Comparison of ENCODE assay signal across 8 cellular contexts in genomic region chr11:8192016-8192895, GRCh38. TPM values are rescaled to one million over a fixed set of nuclear protein-coding genes. Genes with fewer than 3 reads are reported as not detected.
A peak's percentile ranks its signal among the peaks of the same experiment; 100 is the strongest.
DNase-seq lines count a peak whose midpoint lies in the region; ATAC-seq, FAIRE-seq and TF ChIP-seq lines count a peak whose summit lies in the region.

No MANE protein-coding gene starts in this region.

- no peak for ATAC-seq in HG02884 (IDR thresholded peaks at IDR 0.05; ENCODE audit: unreplicated experiment)

- TF ChIP-seq CTCF in GM20000 (IDR thresholded peaks at IDR 0.05; ENCODE audit: extremely low read depth, missing control alignments) (peak; percentile 93), bronchial epithelial cell (IDR thresholded peaks at IDR 0.05; ENCODE audit: insufficient read depth, low read length, severe bottlenecking) (peak; percentile 91), kidney epithelial cell (IDR thresholded peaks at IDR 0.05; ENCODE audit: insufficient read depth, low read length, poor library complexity, severe bottlenecking) (peak; percentile 93)

- H3K27me3 ChIP-seq in bronchial epithelial cell (ENCODE audit: control insufficient read depth, insufficient read depth, low read length) (no peaks in the 10 kb centered on the region), kidney epithelial cell (ENCODE audit: control insufficient read depth, insufficient read depth, low read length) (peaks cover 4% of the 10 kb centered on the region)

- H3K4me3 ChIP-seq in bronchial epithelial cell (ENCODE audit: low read depth, low read length) (no peak overlapping the region), kidney epithelial cell (ENCODE audit: low read depth, low read length) (no peak overlapping the region)

- peak; percentile 87 for DNase-seq in COLO829 (ENCODE audit: low spot score)
- peak; percentile 77 for DNase-seq in GM20000 (ENCODE audit: low spot score)
- DNase-seq in NCI-H1092 (lab: John Stamatoyannopoulos, UW): peak; percentile 82
- peak in 3 of 5 donors; percentile 10 to 21 (median 13) for DNase-seq in T-helper 1 cell
- DNase-seq in bronchial epithelial cell (ENCODE audit: low read depth): peak; percentile 59
- peak; percentile 14 for DNase-seq in kidney epithelial cell (ENCODE audit: low read depth)
- DNase-seq in stimulated activated CD4-positive, alpha-beta T cell treated with anti-CD3 and anti-CD28 coated beads, Interleukin-4, amount 100 ng/mL, for 1 hour: peak; percentile 39

- peak; percentile 99 for FAIRE-seq in bronchial epithelial cell (lab: Jason Lieb, UNC)

- H3K36me3 ChIP-seq in bronchial epithelial cell (ENCODE audit: control insufficient read depth, insufficient read depth, low read length): no peaks in the 10 kb centered on the region
- no peaks in the 10 kb centered on the region for H3K36me3 ChIP-seq in kidney epithelial cell (ENCODE audit: control insufficient read depth, insufficient read depth, low read length)

RNA-seq across cellular contexts. Expression of gene RIC3, which starts 23.4 kb away (rescaled TPM):
- total RNA-seq in bronchial epithelial cell: 0.26 TPM in 2 replicates
- 10.2 and 19.5 TPM in 2 replicates for total RNA-seq in kidney epithelial cell

Comparison
In these comparisons a context has a peak if more than half of its experiments do, and no peak if none do; other contexts are left out.
1. DNase-seq: peak in every context shown above with its lines; median percentile 87 in COLO829; 82 in NCI-H1092; 77 in GM20000; 59 in bronchial epithelial cell; 39 in stimulated activated CD4-positive, alpha-beta T cell treated with anti-CD3 and anti-CD28 coated beads, Interleukin-4, amount 100 ng/mL, for 1 hour; 14 in kidney epithelial cell; 13 in T-helper 1 cell.